Comparison of ENCODE assay signal across 20 cellular contexts in genomic region chr15:70226337-70226980, GRCh38.
DNase-seq lines count a peak whose midpoint lies in the region; ATAC-seq and TF ChIP-seq lines count a peak whose summit lies in the region.
"Had no signal": no experiment of that assay in that cellular context is flagged by ENCODE, and none has a peak within 500 bp of the region (broad histone marks: within the 10 kb centered on the region; RNA-seq: fewer than 3 reads in every experiment).

No MANE protein-coding gene starts in this region.

- H3K27ac Mint-ChIP-seq in MCF 10A (ENCODE audit: low read depth, unreplicated experiment): no peak overlapping the region
- H3K27ac Mint-ChIP-seq: HFFc6 had no signal

- no peak for TF ChIP-seq CTCF in MCF 10A (IDR thresholded peaks at IDR 0.05; ENCODE audit: unreplicated experiment)

- CTCF ChIA-PET in MCF 10A (lab: Yijun Ruan, JAX): no interaction called here

- H3K27me3 Mint-ChIP-seq in MCF 10A (ENCODE audit: insufficient read depth, unreplicated experiment): no peaks in the 10 kb centered on the region

- no TSS peak for BruUV-seq in MCF 10A (replicated peaks; lab: Mats Ljungman, UMichigan)

- no peaks in the 10 kb centered on the region for H3K4me1 Mint-ChIP-seq in MCF 10A (ENCODE audit: insufficient read depth, unreplicated experiment)

- POLR2A ChIA-PET in MCF 10A (lab: Yijun Ruan, JAX): interaction anchor here (0.6 to 0.9 kb wide), 2 partner anchors 12 to 13 kb away, joined by 3 to 4 read pairs; no protein-coding TSS in a partner anchor

- no peak overlapping the region for H3K4me3 Mint-ChIP-seq in MCF 10A (ENCODE audit: unreplicated experiment)
- H3K4me3 Mint-ChIP-seq: HFFc6 had no signal

- intact Hi-C loops in MCF 10A (cut with micrococcal nuclease): no loop called here

- H3K36me3 Mint-ChIP-seq in MCF 10A (ENCODE audit: insufficient read depth, unreplicated experiment): no peaks in the 10 kb centered on the region

- ATAC-seq in HG02885 (IDR thresholded peaks at IDR 0.05; ENCODE audit: poor library complexity, unreplicated experiment): no peak
- ATAC-seq: Panc1 had no signal

- H3K9me3 Mint-ChIP-seq in MCF 10A (ENCODE audit: unreplicated experiment): peaks cover 15% of the 10 kb centered on the region

- DNase-seq in COR-L47 (lab: John Stamatoyannopoulos, UW): peak; percentile 79
- DNase-seq in NCI-H1105 (lab: John Stamatoyannopoulos, UW): peak; percentile 90
- peak; percentile 75 for DNase-seq in NCI-H146 treated with DMSO at 0.1 percent for 48 hours (lab: John Stamatoyannopoulos, UW; ENCODE audit: unreplicated experiment)
- DNase-seq in NCI-H2171 treated with DMSO at 0.1 percent for 48 hours (lab: John Stamatoyannopoulos, UW): peak; percentile 96
- no peak for DNase-seq in activated CD8-positive, alpha-beta memory T cell treated with anti-CD3 and anti-CD28 coated beads, Interleukin-2, amount 50 U/mL, for 48 hours
- DNase-seq in activated CD8-positive, alpha-beta memory T cell treated with anti-CD3 and anti-CD28 coated beads, Interleukin-2, amount 50 U/mL, for 4 hours: no peak
- no peak for DNase-seq in MCF 10A (ENCODE audit: unreplicated experiment)
- DNase-seq: BE2C, EL, GF-D8, HFFc6, Kasumi-1, MG63, NCI-H2029, NCI-H446 treated with DMSO at 0.1 percent for 48 hours, NCI-H526 treated with DMSO at 0.1 percent for 48 hours, SIG-M5, SK-N-SH had no signal

Comparison
In these comparisons a context has a peak if more than half of its experiments do, and no peak if none do; other contexts are left out.
1. DNase-seq: peak in COR-L47 (single experiment), NCI-H1105 (single experiment), NCI-H146 treated with DMSO at 0.1 percent for 48 hours (single experiment) and NCI-H2171 treated with DMSO at 0.1 percent for 48 hours (single experiment); none in activated CD8-positive, alpha-beta memory T cell treated with anti-CD3 and anti-CD28 coated beads, Interleukin-2, amount 50 U/mL, for 48 hours (single experiment), activated CD8-positive, alpha-beta memory T cell treated with anti-CD3 and anti-CD28 coated beads, Interleukin-2, amount 50 U/mL, for 4 hours (single experiment) and MCF 10A (single experiment).